Comparison of ENCODE assay signal across 9 cellular contexts in genomic region chr14:90444077-90444696, GRCh38. TPM values are rescaled to one million over a fixed set of nuclear protein-coding genes. Genes with fewer than 3 reads are reported as not detected.
DNase-seq lines count a peak whose midpoint lies in the region; ATAC-seq, FAIRE-seq and TF ChIP-seq lines count a peak whose summit lies in the region.
"Had no signal": no experiment of that assay in that cellular context is flagged by ENCODE, and none has a peak within 500 bp of the region (broad histone marks: within the 10 kb centered on the region; RNA-seq: fewer than 3 reads in every experiment).

No MANE protein-coding gene starts in this region.

- H3K36me3 ChIP-seq in heart right ventricle (no peaks in the 10 kb centered on the region), right atrium auricular region (no peaks in the 10 kb centered on the region), K562 (ENCODE audit: control insufficient read depth, insufficient read depth, low read length) (no peaks in the 10 kb centered on the region), HepG2 (replicated peaks in 1 of 2; ENCODE audit: control insufficient read depth in 1 of 2, insufficient read depth in 2 of 2, low read length in 2 of 2) (no peaks in the 10 kb centered on the region), vagina (no peaks in the 10 kb centered on the region), WERI-Rb-1 (no peaks in the 10 kb centered on the region), MM.1S (replicated peaks; ENCODE audit: insufficient read depth, low read length) (no peaks in the 10 kb centered on the region)

- H3K4me1 ChIP-seq in heart right ventricle = peaks cover 0 to 26% (median 7%) of the 10 kb centered on the region in 9 donors
- H3K4me1 ChIP-seq in right atrium auricular region = no peaks in the 10 kb centered on the region
- H3K4me1 ChIP-seq in K562 (replicated peaks in 1 of 2; ENCODE audit: control insufficient read depth in 2 of 2, insufficient read depth in 2 of 2, low read length in 2 of 2) = no peaks in the 10 kb centered on the region
- H3K4me1 ChIP-seq in HepG2 (ENCODE audit: insufficient read depth, low read length) = peaks cover 21% of the 10 kb centered on the region
- H3K4me1 ChIP-seq in vagina = peaks cover 25% of the 10 kb centered on the region
- no peaks in the 10 kb centered on the region for H3K4me1 ChIP-seq in MM.1S (ENCODE audit: low read length)

- POLR2A ChIA-PET in K562 (lab: Yijun Ruan, JAX) (interaction anchor here (0.9 to 1.4 kb wide), 2 partner anchors 11 to 14 kb away, joined by 3 to 5 read pairs; no protein-coding TSS in a partner anchor), HepG2 (lab: Yijun Ruan, JAX) (no interaction called here)

- TF ChIP-seq POLR2A in K562 (conservative IDR thresholded peaks at IDR 0.05) = no peak
- TF ChIP-seq POLR2A in HepG2 (IDR thresholded peaks at IDR 0.05; ENCODE audit: insufficient read depth in 1 of 2, low read depth in 2 of 2, low read length in 2 of 2) = no peak
- TF ChIP-seq POLR2A in vagina (IDR thresholded peaks at IDR 0.05) = no peak

- BruUV-seq in K562 (replicated peaks; lab: Mats Ljungman, UMichigan) (no TSS peak), HepG2 (replicated peaks; lab: Mats Ljungman, UMichigan) (no TSS peak)

- H3F3A ChIP-seq in MM.1S (ENCODE audit: insufficient read depth, low read length) = no peaks in the 10 kb centered on the region

- 67 to 73% methylated on average over 6 of the region's 6 CpGs for WGBS in heart right ventricle, 2 donors
- 20% methylated on average over 5 of the region's 6 CpGs for WGBS in K562 (ENCODE audit: insufficient coverage, low coverage, missing lambda C conversion rate)
- WGBS in HepG2 (ENCODE audit: low lambda C conversion rate) = 0% methylated on average over 3 of the region's 6 CpGs

- no peak overlapping the region for H3K4me3 ChIP-seq in heart right ventricle
- H3K4me3 ChIP-seq in right atrium auricular region = no peak overlapping the region
- H3K4me3 ChIP-seq in K562 = no peak overlapping the region
- no peak overlapping the region; a peak in 1 of 6 replicates for H3K4me3 ChIP-seq in HepG2 (replicated peaks in 1 of 3; ENCODE audit: insufficient read depth in 1 of 3, low read depth in 2 of 3, low read length in 3 of 3)
- no peak overlapping the region for H3K4me3 ChIP-seq in vagina
- no peak overlapping the region; the same call in 1 of the 2 replicates for H3K4me3 ChIP-seq in WERI-Rb-1 (ENCODE audit: low read depth, low read length)
- H3K4me3 ChIP-seq in MM.1S (ENCODE audit: low read length) = no peak overlapping the region

- H3K79me2 ChIP-seq in K562 (ENCODE audit: control insufficient read depth, insufficient read depth, low read length) (no peaks in the 10 kb centered on the region), HepG2 (ENCODE audit: insufficient read depth, low read length) (no peaks in the 10 kb centered on the region), MM.1S (ENCODE audit: low read length) (no peaks in the 10 kb centered on the region)

- H3K27ac ChIP-seq in heart right ventricle (peak overlapping the region in 1 of 10 donors; percentile 21), right atrium auricular region (no peak overlapping the region), K562 (ENCODE audit: extremely low read depth, low read depth, low read length) (no peak overlapping the region), HepG2 (ENCODE audit: extremely low read length, insufficient read depth, low read length) (no peak overlapping the region), vagina (peak overlapping the region; percentile 56), WERI-Rb-1 (no peak overlapping the region), MM.1S (ENCODE audit: low read length) (no peak overlapping the region)

- in situ Hi-C loops in K562 (cut with MboI) = no loop called here
- in situ Hi-C loops in HepG2 (cut with HindIII; ENCODE audit: extremely low pct_ligation_motif_present, low pct_unique_long_range_greater_than_20kb) = no loop called here

- no peak overlapping the region for H3K4me2 ChIP-seq in K562 (ENCODE audit: insufficient read depth, low read length)
- H3K4me2 ChIP-seq in HepG2 (ENCODE audit: low read depth, low read length) = peak overlapping the region; percentile 60; the same call in 1 of the 2 replicates
- H3K4me2 ChIP-seq in MM.1S (ENCODE audit: low read depth, low read length) = no peak overlapping the region

- H3K9me3 ChIP-seq in heart right ventricle = peaks cover 0 to 18% (median 8%) of the 10 kb centered on the region in 11 donors
- H3K9me3 ChIP-seq in right atrium auricular region = peaks cover 0 to 12% of the 10 kb centered on the region in 2 donors
- H3K9me3 ChIP-seq in K562 (replicated peaks; ENCODE audit: control insufficient read depth, insufficient read depth, low read depth, low read length) = 0 out of 2 replicates have a peak, but pooled peaks cover 3% of the 10 kb centered on the region
- 0 out of 2 replicates have a peak, but pooled peaks cover 3% of the 10 kb centered on the region for H3K9me3 ChIP-seq in HepG2 (ENCODE audit: low read length)
- no peaks in the 10 kb centered on the region for H3K9me3 ChIP-seq in vagina
- peaks cover 7% of the 10 kb centered on the region for H3K9me3 ChIP-seq in WERI-Rb-1 (ENCODE audit: severe bottlenecking)
- H3K9me3 ChIP-seq in MM.1S (replicated peaks; ENCODE audit: insufficient read depth, low read length) = no peaks in the 10 kb centered on the region; the same call in 1 of the 2 replicates

- intact Hi-C loops in heart right ventricle (cut with DNase I) = no loop called here
- intact Hi-C loops in K562 (cut with micrococcal nuclease) = no loop called here
- intact Hi-C loops in HepG2 (cut with micrococcal nuclease; ENCODE audit: unreplicated experiment) = no loop called here
- intact Hi-C loops in vagina (cut with DNase I) = no loop called here

- H2AFZ ChIP-seq in K562 (ENCODE audit: low read depth, low read length) (no peak overlapping the region), HepG2 (ENCODE audit: low read length) (no peak overlapping the region), MM.1S (ENCODE audit: low read length) (no peak overlapping the region)

- CTCF ChIA-PET in K562 (lab: Yijun Ruan, JAX; ENCODE audit: low intra/inter-chr PET ratio) (no interaction called here), HepG2 (lab: Yijun Ruan, JAX; ENCODE audit: low intra/inter-chr PET ratio, low total read pairs) (no interaction called here)

- no peak for TF ChIP-seq CTCF in heart right ventricle (IDR thresholded peaks at IDR 0.05)
- no peak for TF ChIP-seq CTCF in right atrium auricular region (IDR thresholded peaks at IDR 0.05)
- no peak for TF ChIP-seq CTCF in K562 (IDR thresholded peaks at IDR 0.05 in 2 of 3, conservative IDR thresholded peaks at IDR 0.05 in 1 of 3; ENCODE audit: insufficient read depth in 2 of 3, low read depth in 1 of 3, low read length in 3 of 3)
- TF ChIP-seq CTCF in HepG2 (CRISPR knock-in tag; IDR thresholded peaks at IDR 0.05) = no peak
- no peak for TF ChIP-seq CTCF in vagina (IDR thresholded peaks at IDR 0.05)
- TF ChIP-seq CTCF in WERI-Rb-1 (IDR thresholded peaks at IDR 0.05; ENCODE audit: low read depth, low read length) = no peak
- TF ChIP-seq CTCF in MM.1S (IDR thresholded peaks at IDR 0.05; ENCODE audit: low read length) = no peak

- DNase-seq in heart right ventricle (no peak), right atrium auricular region (ENCODE audit: low spot score) (no peak), K562 (ENCODE audit: extremely low read depth in 1 of 4, low spot score in 3 of 4) (no peak), HepG2 (ENCODE audit: low spot score) (peak; percentile 37), vagina (ENCODE audit: extremely low spot score in 2 of 2) (peak in 1 of 2 donors; percentile 96), iPS-NIHi11 (ENCODE audit: low spot score) (no peak), WERI-Rb-1 (no peak), MM.1S (no peak)
- DNase-seq: NK-92 treated with Interleukin-12 subunit alpha and Interleukin-12 subunit beta, amount 100 ng/mL, for 24 hours had no signal

- peak in 6 of 8 donors; percentile 15 to 45 (median 32) for ATAC-seq in heart right ventricle
- ATAC-seq in K562 = no peak
- peak; percentile 62 for ATAC-seq in HepG2

- H3K9me2 ChIP-seq in MM.1S (replicated peaks; ENCODE audit: insufficient read depth, low read length) = no peaks in the 10 kb centered on the region

- TF ChIP-seq EP300 in K562 (IDR thresholded peaks at IDR 0.05; ENCODE audit: low read length) (no peak), HepG2 (IDR thresholded peaks at IDR 0.05; ENCODE audit: low read depth in 2 of 2, low read length in 2 of 2) (peak in 1 of 2 experiments; percentile 40; a peak in 1 of 4 replicates), HepG2 (CRISPR knock-in tag; IDR thresholded peaks at IDR 0.05; ENCODE audit: borderline replicate concordance) (no peak)

- H4K20me1 ChIP-seq in K562 (replicated peaks; ENCODE audit: control insufficient read depth, insufficient read depth, low read length) = no peaks in the 10 kb centered on the region
- no peaks in the 10 kb centered on the region for H4K20me1 ChIP-seq in HepG2 (ENCODE audit: insufficient read depth, low read length)
- H4K20me1 ChIP-seq in MM.1S (ENCODE audit: insufficient read depth, low read length) = no peaks in the 10 kb centered on the region

- FAIRE-seq in K562 (lab: Jason Lieb, UNC) = no peak
- FAIRE-seq in HepG2 (lab: Jason Lieb, UNC) = no peak

- TF ChIP-seq RAD21 in K562 (CRISPR knock-in tag; conservative IDR thresholded peaks at IDR 0.05 in 1 of 2, IDR thresholded peaks at IDR 0.05 in 1 of 2) (no peak), HepG2 (CRISPR knock-in tag; IDR thresholded peaks at IDR 0.05) (no peak)

- H3K27me3 ChIP-seq in heart right ventricle (no peaks in the 10 kb centered on the region), right atrium auricular region (no peaks in the 10 kb centered on the region), K562 (ENCODE audit: control insufficient read depth in 2 of 2, insufficient read depth in 2 of 2, low read length in 2 of 2) (peaks cover 0 to 5% of the 10 kb centered on the region in 2 experiments; a peak in 2 of 5 replicates), HepG2 (ENCODE audit: control insufficient read depth in 1 of 2, insufficient read depth in 2 of 2, low read length in 2 of 2) (0 out of 5 replicates have a peak, but pooled peaks cover 0 to 3% of the 10 kb centered on the region in 2 experiments), vagina (no peaks in the 10 kb centered on the region), WERI-Rb-1 (ENCODE audit: insufficient read depth, low read depth, severe bottlenecking) (no peaks in the 10 kb centered on the region), MM.1S (replicated peaks; ENCODE audit: insufficient read depth, low read length) (no peaks in the 10 kb centered on the region)

- H3K9me1 ChIP-seq in K562 (ENCODE audit: control insufficient read depth, insufficient read depth, low read length) = no peaks in the 10 kb centered on the region

- H3K9ac ChIP-seq in K562 (ENCODE audit: insufficient read depth in 1 of 2, low read depth in 2 of 2, low read length in 2 of 2) (no peak overlapping the region), HepG2 (ENCODE audit: insufficient read depth, low read depth, low read length) (no peak overlapping the region), MM.1S (ENCODE audit: low read length) (no peak overlapping the region)

RNA-seq across cellular contexts. Expression of gene CALM1, which starts 47.4 kb away (rescaled TPM):
- total RNA-seq in heart right ventricle = 100 to 1,000 TPM; 409 to 787 (median 454) TPM
- 100 to 1,000 TPM; 293 to 352 TPM for polyA plus RNA-seq in heart right ventricle
- total RNA-seq in right atrium auricular region = 100 to 1,000 TPM; 409 to 443 TPM
- 62.1 and 139 TPM in 2 replicates for total RNA-seq in K562 (2011; cell fraction: chromatin; rRNA removed; ENCODE audit: low replicate concordance)
- total RNA-seq in K562 (2011; cell fraction: nucleolus; rRNA removed) = 42.4 and 45.7 TPM in 2 replicates
- 60.5 and 80.2 TPM in 2 replicates for total RNA-seq in K562 (2011; cell fraction: nucleoplasm; rRNA removed)
- total RNA-seq in K562 (2014; rRNA removed) = 256 and 290 TPM in 2 replicates
- 158 and 169 TPM in 2 replicates for total RNA-seq in K562 (2014; rRNA removed; fragmentation: Illumina TruSeq; extraction: Trizol)
- total RNA-seq in K562 (2015; rRNA removed; fragmentation: Illumina TruSeq; extraction: Trizol) = 139 and 148 TPM in 2 replicates
- total RNA-seq in K562 (2021) = 141 and 155 TPM in 2 replicates
- 128 and 161 TPM in 2 replicates for polyA plus RNA-seq in K562 (2011; rRNA removed)
- 77.4 and 107 TPM in 2 replicates for polyA plus RNA-seq in K562 (2011; cell fraction: cytosol; rRNA removed)
- 56.0 and 78.4 TPM in 2 replicates for polyA plus RNA-seq in K562 (2011; cell fraction: nucleus; rRNA removed)
- 143 and 146 TPM in 2 replicates for polyA plus RNA-seq in K562 (2012)
- polyA plus RNA-seq in K562 (2014; fragmentation: Illumina TruSeq; extraction: Trizol) = 206 and 269 TPM in 2 replicates
- 10 to 100 TPM; 48.0 to 85.7 TPM for polyA plus RNA-seq in K562 (2014; fragmentation: Nextera tagmentation; extraction: Ambion mirVana)
- polyA plus RNA-seq in K562 (2014; rRNA removed) = 162 and 178 TPM in 2 replicates
- polyA minus RNA-seq in K562 (2011; rRNA and poly(A)+ RNA removed) = 242 and 267 TPM in 2 replicates
- polyA minus RNA-seq in K562 (2011; cell fraction: cytosol; rRNA and poly(A)+ RNA removed) = 56.8 and 84.7 TPM in 2 replicates
- polyA minus RNA-seq in K562 (2011; cell fraction: nucleus; rRNA and poly(A)+ RNA removed) = 73.0 and 82.9 TPM in 2 replicates
- total RNA-seq in HepG2 (2016; rRNA removed; fragmentation: Illumina TruSeq; extraction: Trizol) = 238 and 346 TPM in 2 replicates
- total RNA-seq in HepG2 (2016; cell fraction: cytosol; rRNA removed; fragmentation: Illumina TruSeq; extraction: Trizol; ENCODE audit: low read depth) = 29.6 and 47.4 TPM in 2 replicates
- 242 and 366 TPM in 2 replicates for total RNA-seq in HepG2 (2016; cell fraction: insoluble cytoplasmic fraction; rRNA removed; fragmentation: Illumina TruSeq; extraction: Trizol)
- total RNA-seq in HepG2 (2016; cell fraction: membrane; rRNA removed; fragmentation: Illumina TruSeq; extraction: Trizol) = 98.2 and 111 TPM in 2 replicates
- 91.7 and 108 TPM in 2 replicates for total RNA-seq in HepG2 (2016; cell fraction: nucleus; rRNA removed; fragmentation: Illumina TruSeq; extraction: Trizol)
- 80.5 and 110 TPM in 2 replicates for polyA plus RNA-seq in HepG2 (2011; rRNA removed)
- 96.0 and 112 TPM in 2 replicates for polyA plus RNA-seq in HepG2 (2011; cell fraction: cytosol; rRNA removed)
- 50.1 and 52.3 TPM in 2 replicates for polyA plus RNA-seq in HepG2 (2011; cell fraction: nucleus; rRNA removed)
- polyA plus RNA-seq in HepG2 (2012) = 119 and 120 TPM in 2 replicates
- 40.5 and 51.9 TPM in 2 replicates for polyA plus RNA-seq in HepG2 (2016; cell fraction: cytosol; fragmentation: Illumina TruSeq; extraction: Trizol; ENCODE audit: low read depth)
- 366 and 395 TPM in 2 replicates for polyA plus RNA-seq in HepG2 (2016; cell fraction: insoluble cytoplasmic fraction; fragmentation: Illumina TruSeq; extraction: Trizol; ENCODE audit: low read depth)
- 92.6 and 101 TPM in 2 replicates for polyA plus RNA-seq in HepG2 (2016; cell fraction: membrane; fragmentation: Illumina TruSeq; extraction: Trizol; ENCODE audit: low read depth)
- polyA plus RNA-seq in HepG2 (2016; cell fraction: nucleus; fragmentation: Illumina TruSeq; extraction: Trizol; ENCODE audit: insufficient read depth, low read depth) = 160 and 164 TPM in 2 replicates
- 189 and 213 TPM in 2 replicates for polyA minus RNA-seq in HepG2 (2011; rRNA and poly(A)+ RNA removed; ENCODE audit: low replicate concordance)
- 93.2 and 109 TPM in 2 replicates for polyA minus RNA-seq in HepG2 (2011; cell fraction: cytosol; rRNA and poly(A)+ RNA removed)
- 128 and 155 TPM in 2 replicates for polyA minus RNA-seq in HepG2 (2011; cell fraction: nucleus; rRNA and poly(A)+ RNA removed)
- 260 TPM for total RNA-seq in vagina
